ENCODE assay signal across 29 cellular contexts in genomic region chr3:27767000-27767399, GRCh38. TPM values are rescaled to one million over a fixed set of nuclear protein-coding genes. Genes with fewer than 3 reads are reported as not detected.
"Had no signal": no experiment of that assay in that cellular context is flagged by ENCODE, and none has a peak within 500 bp of the region (broad histone marks: within the 10 kb centered on the region; RNA-seq: fewer than 3 reads in every experiment).

No MANE protein-coding gene starts in this region.

- ATAC-seq: activated CD4-positive, CD25-positive, alpha-beta regulatory T cell treated with anti-CD3 and anti-CD28 coated beads, Interleukin-2, amount 50 U/mL, for 24 hours; activated CD8-positive, alpha-beta T cell treated with anti-CD3 and anti-CD28 coated beads for 36 hours; activated T-cell treated with anti-CD3 and anti-CD28 coated beads, Interleukin-2, amount 50 U/mL, for 72 hours; SK-N-SH treated with all-trans-retinoic acid at 6 μM for 48 hours had no signal

- H3K9me3 ChIP-seq: Peyer's patch, SJSA1 had no signal

- H3K27ac ChIP-seq: brain microvascular endothelial cell, cardiac muscle cell, Peyer's patch, RWPE1, SJSA1, VCaP had no signal

- DNase-seq: activated CD4-positive, alpha-beta T cell treated with anti-CD3 and anti-CD28 coated beads for 4 hours; activated CD8-positive, alpha-beta memory T cell treated with anti-CD3 and anti-CD28 coated beads, Interleukin-2, amount 50 U/mL, for 4 hours; activated CD8-positive, alpha-beta T cell treated with anti-CD3 and anti-CD28 coated beads for 36 hours; activated gamma-delta T cell treated with Interleukin-2 at 50 U/mL for 16 hours; activated naive CD4-positive, alpha-beta T cell treated with anti-CD3 and anti-CD28 coated beads, Interleukin-2, amount 10 ng/mL, durations not matched to agents 7 days and 5 days; activated naive CD8-positive, alpha-beta T cell treated with anti-CD3 and anti-CD28 coated beads for 36 hours; activated T-cell treated with anti-CD3 and anti-CD28 coated beads, Interleukin-2, amount 50 U/mL, for 72 hours; brain microvascular endothelial cell; Karpas-422; NCI-H1092; NCI-H1417; NCI-H1930; NCI-H2171; NCI-H2227 treated with DMSO at 0.1 percent for 48 hours; NCI-H446 treated with DMSO at 0.1 percent for 48 hours; NCI-H526; NCI-H82; NK-92 treated with Interleukin-12 subunit alpha and Interleukin-12 subunit beta, amount 100 ng/mL, for 24 hours; Peyer's patch; SHP77; T-helper 2 cell; T1000 had no signal

- H3K27me3 ChIP-seq: brain microvascular endothelial cell, cardiac muscle cell, Peyer's patch, SJSA1 had no signal

- H3K4me3 ChIP-seq: cardiac muscle cell, Peyer's patch, SJSA1 had no signal

- H3K9me3 Mint-ChIP-seq: activated CD8-positive, alpha-beta T cell treated with anti-CD3 and anti-CD28 coated beads for 36 hours; activated naive CD4-positive, alpha-beta T cell treated with anti-CD3 and anti-CD28 coated beads, Interleukin-2, amount 10 ng/mL, durations not matched to agents 7 days and 5 days; activated naive CD8-positive, alpha-beta T cell treated with anti-CD3 and anti-CD28 coated beads for 36 hours; activated T-cell treated with anti-CD3 and anti-CD28 coated beads, Interleukin-2, amount 50 U/mL, for 72 hours; activated T-helper 2 cell treated with anti-CD3 and anti-CD28 coated beads, Interferon-gamma antibody, Interleukin-2, Interleukin-4, amounts not matched to agents 10 μg/mL and 5 μg/mL and 100 μg/mL, durations not matched to agents 14 hours and 24 hours and 36 hours had no signal

- H3K4me1 ChIP-seq: Peyer's patch, SJSA1 had no signal

- H3K36me3 Mint-ChIP-seq: activated naive CD4-positive, alpha-beta T cell treated with anti-CD3 and anti-CD28 coated beads, Interleukin-2, amount 10 ng/mL, durations not matched to agents 7 days and 5 days; activated naive CD8-positive, alpha-beta T cell treated with anti-CD3 and anti-CD28 coated beads for 36 hours had no signal

- H3K27me3 Mint-ChIP-seq: activated CD8-positive, alpha-beta T cell treated with anti-CD3 and anti-CD28 coated beads for 36 hours; activated naive CD4-positive, alpha-beta T cell treated with anti-CD3 and anti-CD28 coated beads, Interleukin-2, amount 10 ng/mL, durations not matched to agents 7 days and 5 days; activated naive CD8-positive, alpha-beta T cell treated with anti-CD3 and anti-CD28 coated beads for 36 hours had no signal

- H3K4me3 Mint-ChIP-seq: activated CD8-positive, alpha-beta T cell treated with anti-CD3 and anti-CD28 coated beads for 36 hours; activated naive CD4-positive, alpha-beta T cell treated with anti-CD3 and anti-CD28 coated beads, Interleukin-2, amount 10 ng/mL, durations not matched to agents 7 days and 5 days; activated naive CD8-positive, alpha-beta T cell treated with anti-CD3 and anti-CD28 coated beads for 36 hours; activated T-cell treated with anti-CD3 and anti-CD28 coated beads, Interleukin-2, amount 50 U/mL, for 72 hours had no signal

- H3K36me3 ChIP-seq: brain microvascular endothelial cell, cardiac muscle cell, Peyer's patch, SJSA1 had no signal

- H3K4me1 Mint-ChIP-seq: activated naive CD4-positive, alpha-beta T cell treated with anti-CD3 and anti-CD28 coated beads, Interleukin-2, amount 10 ng/mL, durations not matched to agents 7 days and 5 days had no signal

- H3K27ac Mint-ChIP-seq: activated CD8-positive, alpha-beta T cell treated with anti-CD3 and anti-CD28 coated beads for 36 hours; activated naive CD4-positive, alpha-beta T cell treated with anti-CD3 and anti-CD28 coated beads, Interleukin-2, amount 10 ng/mL, durations not matched to agents 7 days and 5 days; activated naive CD8-positive, alpha-beta T cell treated with anti-CD3 and anti-CD28 coated beads for 36 hours; activated T-cell treated with anti-CD3 and anti-CD28 coated beads, Interleukin-2, amount 50 U/mL, for 72 hours; activated T-helper 2 cell treated with anti-CD3 and anti-CD28 coated beads, Interferon-gamma antibody, Interleukin-2, Interleukin-4, amounts not matched to agents 10 μg/mL and 5 μg/mL and 100 μg/mL, durations not matched to agents 14 hours and 24 hours and 36 hours had no signal

RNA-seq across cellular contexts. Expression of gene EOMES, which starts 44.9 kb away (rescaled TPM):
- total RNA-seq: cardiac muscle cell, SJSA1 had no signal
